30 cellular contexts compared by ENCODE assay signal in genomic region chr6:152484806-152485205, GRCh38.
"Had no signal": no experiment of that assay in that cellular context is flagged by ENCODE, and none has a peak within 500 bp of the region (broad histone marks: within the 10 kb centered on the region; RNA-seq: fewer than 3 reads in every experiment).

No MANE protein-coding gene starts in this region.

- H3K4me1 Mint-ChIP-seq: mesothelial cell of epicardium; naive B cell; nephron; neural crest cell; stimulated activated memory B cell treated with anti-CD40 and anti-IgM and Interleukin-4, amounts not matched to agents 10 μg/mL and 1 μg/mL and 100 μg/mL, for 72 hours; stimulated activated naive CD8-positive, alpha-beta T cell treated with anti-CD3 and anti-CD28 coated beads, Interleukin-15, amount 100 ng/mL, for 72 hours had no signal

- H3K27me3 Mint-ChIP-seq: stimulated activated memory B cell treated with anti-CD40 and anti-IgM and Interleukin-4, amounts not matched to agents 10 μg/mL and 1 μg/mL and 100 μg/mL, for 72 hours; stimulated activated naive CD8-positive, alpha-beta T cell treated with anti-CD3 and anti-CD28 coated beads, Interleukin-15, amount 100 ng/mL, for 72 hours had no signal

- H3K36me3 Mint-ChIP-seq: mesothelial cell of epicardium; naive B cell; stimulated activated memory B cell treated with anti-CD40 and anti-IgM and Interleukin-4, amounts not matched to agents 10 μg/mL and 1 μg/mL and 100 μg/mL, for 72 hours had no signal

- H3K4me1 ChIP-seq: heart right ventricle, left lung, lower lobe of right lung, parathyroid adenoma, psoas muscle, right atrium auricular region, right lobe of liver, testis, thyroid gland, transverse colon, upper lobe of left lung, vagina had no signal

- H3K27ac ChIP-seq: heart right ventricle, hepatocyte, left lung, lower lobe of right lung, parathyroid adenoma, psoas muscle, right atrium auricular region, right lobe of liver, testis, thyroid gland, transverse colon, upper lobe of left lung, vagina had no signal

- H3K9me3 ChIP-seq: heart right ventricle, left lung, lower lobe of right lung, psoas muscle, right atrium auricular region, right lobe of liver, testis, thyroid gland, transverse colon, upper lobe of left lung, vagina had no signal

- H3K4me3 Mint-ChIP-seq: mesothelial cell of epicardium; naive B cell; nephron; neural crest cell; stimulated activated memory B cell treated with anti-CD40 and anti-IgM and Interleukin-4, amounts not matched to agents 10 μg/mL and 1 μg/mL and 100 μg/mL, for 72 hours; stimulated activated naive CD8-positive, alpha-beta T cell treated with anti-CD3 and anti-CD28 coated beads, Interleukin-15, amount 100 ng/mL, for 72 hours had no signal

- H3K4me3 ChIP-seq: heart right ventricle, hepatocyte, left lung, lower lobe of right lung, psoas muscle, right atrium auricular region, right lobe of liver, smooth muscle cell, testis, thyroid gland, transverse colon, upper lobe of left lung, vagina had no signal

- H3K9me3 Mint-ChIP-seq: mesothelial cell of epicardium; naive B cell; nephron; neural crest cell; stimulated activated memory B cell treated with anti-CD40 and anti-IgM and Interleukin-4, amounts not matched to agents 10 μg/mL and 1 μg/mL and 100 μg/mL, for 72 hours; stimulated activated naive CD8-positive, alpha-beta T cell treated with anti-CD3 and anti-CD28 coated beads, Interleukin-15, amount 100 ng/mL, for 72 hours had no signal

- H3K9ac ChIP-seq: parathyroid adenoma had no signal

- H2AFZ ChIP-seq: hepatocyte, parathyroid adenoma had no signal

- FAIRE-seq: keratinocyte had no signal

- H3K4me2 ChIP-seq: hepatocyte, smooth muscle cell had no signal

- H3K27ac Mint-ChIP-seq: mesothelial cell of epicardium; naive B cell; nephron; stimulated activated memory B cell treated with anti-CD40 and anti-IgM and Interleukin-4, amounts not matched to agents 10 μg/mL and 1 μg/mL and 100 μg/mL, for 72 hours; stimulated activated naive CD8-positive, alpha-beta T cell treated with anti-CD3 and anti-CD28 coated beads, Interleukin-15, amount 100 ng/mL, for 72 hours had no signal

- H3K27me3 ChIP-seq: heart right ventricle, hepatocyte, left lung, right atrium auricular region, right lobe of liver, testis, thyroid gland, transverse colon, upper lobe of left lung, vagina had no signal

- ATAC-seq: heart right ventricle; left cardiac atrium; left lung; lower lobe of right lung; psoas muscle; right lobe of liver; stimulated activated memory B cell treated with anti-CD40 and anti-IgM and Interleukin-4, amounts not matched to agents 10 μg/mL and 1 μg/mL and 100 μg/mL, for 72 hours; stimulated activated naive CD8-positive, alpha-beta T cell treated with anti-CD3 and anti-CD28 coated beads, Interleukin-15, amount 100 ng/mL, for 72 hours had no signal

- H3K79me2 ChIP-seq: hepatocyte, parathyroid adenoma had no signal

- H3K36me3 ChIP-seq: right atrium auricular region, right lobe of liver, thyroid gland, transverse colon, vagina had no signal

- DNase-seq: heart right ventricle; kidney glomerular epithelial cell; left cardiac atrium; left lung; lower lobe of right lung; mesendoderm; naive B cell; nucleus accumbens; psoas muscle; right lobe of liver; stimulated activated CD4-positive, alpha-beta T cell treated with anti-CD3 and anti-CD28 coated beads, Interleukin-1b, Interleukin-23, amount 100 ng/mL, for 48 hours; stimulated activated CD4-positive, alpha-beta T cell treated with anti-CD3 and anti-CD28 coated beads, Interleukin-2, amount 100 ng/mL, for 48 hours; stimulated activated CD4-positive, alpha-beta T cell treated with anti-CD3 and anti-CD28 coated beads, Interleukin-4, amount 100 ng/mL, for 4 hours; stimulated activated CD8-positive, alpha-beta memory T cell treated with anti-CD3 and anti-CD28 coated beads, Interleukin-4, amount 100 ng/mL, for 48 hours; stimulated activated naive CD4-positive, alpha-beta T cell treated with Interleukin-2 at 50 U/mL for 16 hours; stimulated activated naive CD8-positive, alpha-beta T cell treated with anti-CD3 and anti-CD28 coated beads, Interleukin-15, amount 100 ng/mL, for 72 hours; testis; thyroid gland; transverse colon; upper lobe of left lung had no signal
